Comparison of ENCODE assay signal across 8 cellular contexts in genomic region chr17:7932949-7933348, GRCh38. TPM values are rescaled to one million over a fixed set of nuclear protein-coding genes. Genes with fewer than 3 reads are reported as not detected.
DNase-seq lines count a peak whose midpoint lies in the region; ATAC-seq and TF ChIP-seq lines count a peak whose summit lies in the region.

No MANE protein-coding gene starts in this region.

- H3K9me3 ChIP-seq in Karpas-422 (ENCODE audit: low read length) = no peaks in the 10 kb centered on the region
- H3K9me3 ChIP-seq in neuron (ENCODE audit: low read length) = no peaks in the 10 kb centered on the region

- intact Hi-C loops in activated B cell treated with CpG ODN at 0.5 μM for 24 hours (cut with micrococcal nuclease) = loop anchor here (1.0 to 5.0 kb wide), 10 partner anchors 11 to 450 kb away; partner anchors contain the start of genes NAA38, RANGRF, RPL26 and SAT2

- no peaks in the 10 kb centered on the region for H3K27me3 Mint-ChIP-seq in activated B cell treated with CpG ODN at 0.5 μM for 24 hours

- peaks cover 58% of the 10 kb centered on the region for H3K79me2 ChIP-seq in Karpas-422 (ENCODE audit: low read length)

- TF ChIP-seq CTCF in activated B cell treated with CpG ODN at 0.5 μM for 24 hours (IDR thresholded peaks at IDR 0.05) (no peak), fibroblast of mammary gland (conservative IDR thresholded peaks at IDR 0.05; ENCODE audit: control insufficient read depth, insufficient read depth, low read depth, low read length) (peak; percentile 35)

- POLR2A ChIA-PET in activated B cell treated with CpG ODN at 0.5 μM for 24 hours (lab: Charles Lee) = interaction anchor here (0.6 to 3.9 kb wide), 15 partner anchors 10 to 507 kb away, joined by 3 to 58 read pairs (median 6); partner anchors contain the start of genes CTC1, CYB5D1, NAA38 and RNF227

- DNase-seq in DMS 273 (lab: John Stamatoyannopoulos, UW; ENCODE audit: unreplicated experiment) (peak; percentile 42), DMS 273 treated with DMSO at 0.1 percent for 48 hours (lab: John Stamatoyannopoulos, UW) (no peak), Karpas-422 (peak; percentile 80), activated B cell treated with CpG ODN at 0.5 μM for 24 hours (peak; percentile 23), fibroblast of mammary gland (ENCODE audit: low read depth) (peak; percentile 77)

- H3K4me1 Mint-ChIP-seq in activated B cell treated with CpG ODN at 0.5 μM for 24 hours = peaks cover 48% of the 10 kb centered on the region

- H3K9me3 Mint-ChIP-seq in activated B cell treated with CpG ODN at 0.5 μM for 24 hours = no peaks in the 10 kb centered on the region

- H2AFZ ChIP-seq in Karpas-422 (ENCODE audit: low read length) (no peak overlapping the region), neuron (ENCODE audit: low read depth, low read length) (peak overlapping the region; percentile 81)

- H3K36me3 Mint-ChIP-seq in activated B cell treated with CpG ODN at 0.5 μM for 24 hours (ENCODE audit: low read depth) = peaks cover 42% of the 10 kb centered on the region

- H3K27ac Mint-ChIP-seq in activated B cell treated with CpG ODN at 0.5 μM for 24 hours = peak overlapping the region; percentile 92

- peaks cover 8% of the 10 kb centered on the region; the same call in 1 of the 2 replicates for H3K36me3 ChIP-seq in Karpas-422 (ENCODE audit: insufficient read depth, low read length)
- peaks cover 47% of the 10 kb centered on the region for H3K36me3 ChIP-seq in neuron (ENCODE audit: insufficient read depth, low read length)

- peak overlapping the region; percentile 67 for H3K27ac ChIP-seq in Karpas-422 (ENCODE audit: low read length)

- H3K4me2 ChIP-seq in Karpas-422 (ENCODE audit: low read depth, low read length, poor library complexity, severe bottlenecking) = peak overlapping the region; percentile 99

- H3K4me3 ChIP-seq in Karpas-422 (ENCODE audit: low read length) (peak overlapping the region; percentile 98), fibroblast of mammary gland (ENCODE audit: control insufficient read depth, low read depth, low read length) (peak overlapping the region; percentile 97), neuron (ENCODE audit: low read length) (peak overlapping the region; percentile 88)

- CTCF ChIA-PET in activated B cell treated with CpG ODN at 0.5 μM for 24 hours (lab: Charles Lee) = interaction anchor here (0.8 to 3.8 kb wide), 9 partner anchors 11 to 246 kb away, joined by 3 to 29 read pairs (median 5); partner anchors contain the start of genes RNF227 and TP53

- peaks cover 4% of the 10 kb centered on the region; the same call in 1 of the 2 replicates for H4K20me1 ChIP-seq in Karpas-422 (ENCODE audit: insufficient read depth, low read depth, low read length)

- ATAC-seq in activated B cell treated with CpG ODN at 0.5 μM for 24 hours (ENCODE audit: low read depth) = no peak
- ATAC-seq in GM18909 (IDR thresholded peaks at IDR 0.05; ENCODE audit: poor library complexity, unreplicated experiment) = no peak
- no peak for ATAC-seq in GM21786 (IDR thresholded peaks at IDR 0.05; ENCODE audit: unreplicated experiment)

- H3K4me1 ChIP-seq in Karpas-422 (ENCODE audit: low read length) (peaks cover 46% of the 10 kb centered on the region), neuron (ENCODE audit: insufficient read depth, low read length) (peaks cover 27% of the 10 kb centered on the region)

- H3K9me2 ChIP-seq in Karpas-422 (replicated peaks; ENCODE audit: insufficient read depth, low read length) = no peaks in the 10 kb centered on the region

- H3K27me3 ChIP-seq in Karpas-422 (ENCODE audit: low read length) = no peaks in the 10 kb centered on the region
- no peaks in the 10 kb centered on the region for H3K27me3 ChIP-seq in neuron (ENCODE audit: insufficient read depth, low read length)

- H3K4me3 Mint-ChIP-seq in activated B cell treated with CpG ODN at 0.5 μM for 24 hours = peak overlapping the region; percentile 97

- peak overlapping the region; percentile 91 for H3K9ac ChIP-seq in Karpas-422 (ENCODE audit: low read length)

RNA-seq across cellular contexts. Expression of gene CNTROB, which starts 0.9 kb away (rescaled TPM):
- total RNA-seq in Karpas-422 (2014; rRNA removed; shearing (Covaris generic); ENCODE audit: low replicate concordance) = 14.6 and 28.5 TPM in 2 replicates
- 23.0 and 24.6 TPM in 2 replicates for total RNA-seq in activated B cell treated with CpG ODN at 0.5 μM for 24 hours

RNA-seq across cellular contexts. Expression of gene TRAPPC1, which starts 1.2 kb away (rescaled TPM):
- total RNA-seq in Karpas-422 (2014; rRNA removed; shearing (Covaris generic); ENCODE audit: low replicate concordance) = 54.4 and 60.8 TPM in 2 replicates
- 129 and 167 TPM in 2 replicates for total RNA-seq in activated B cell treated with CpG ODN at 0.5 μM for 24 hours

RNA-seq across cellular contexts. Expression of gene KCNAB3, which starts 3.3 kb away (rescaled TPM):
- 5.6 and 10.0 TPM in 2 replicates for total RNA-seq in Karpas-422 (2014; rRNA removed; shearing (Covaris generic); ENCODE audit: low replicate concordance)
- 10.8 and 12.9 TPM in 2 replicates for total RNA-seq in activated B cell treated with CpG ODN at 0.5 μM for 24 hours

RNA-seq across cellular contexts. Expression of gene RNF227, which starts 16.9 kb away (rescaled TPM):
- total RNA-seq in Karpas-422 (2014; rRNA removed; shearing (Covaris generic); ENCODE audit: low replicate concordance) = 2.1 and 3.5 TPM in 2 replicates
- total RNA-seq in activated B cell treated with CpG ODN at 0.5 μM for 24 hours = 2.5 and 2.8 TPM in 2 replicates

RNA-seq across cellular contexts. Expression of gene CHD3, which starts 44.4 kb away (rescaled TPM):
- total RNA-seq in Karpas-422 (2014; rRNA removed; shearing (Covaris generic); ENCODE audit: low replicate concordance) = 191 and 346 TPM in 2 replicates
- 103 and 109 TPM in 2 replicates for total RNA-seq in activated B cell treated with CpG ODN at 0.5 μM for 24 hours
